Comparison of ENCODE assay signal across 15 cellular contexts in genomic region chr20:8310618-8311017, GRCh38.
A peak's percentile ranks its signal among the peaks of the same experiment; 100 is the strongest.
DNase-seq lines count a peak whose midpoint lies in the region; ATAC-seq and TF ChIP-seq lines count a peak whose summit lies in the region.
"Had no signal": no experiment of that assay in that cellular context is flagged by ENCODE, and none has a peak within 500 bp of the region (broad histone marks: within the 10 kb centered on the region; RNA-seq: fewer than 3 reads in every experiment).

No MANE protein-coding gene starts in this region.

- H3K4me1 ChIP-seq in endodermal cell (ENCODE audit: control insufficient read depth, insufficient read depth, low read length) (peaks cover 16% of the 10 kb centered on the region), neural progenitor cell (peaks cover 34% of the 10 kb centered on the region)

- H3K27me3 Mint-ChIP-seq in endodermal cell (ENCODE audit: insufficient read depth) (no peaks in the 10 kb centered on the region), neural progenitor cell (ENCODE audit: insufficient read depth, low read depth) (no peaks in the 10 kb centered on the region)

- no peak overlapping the region for H3K4me3 ChIP-seq in endodermal cell (ENCODE audit: low read length)
- no peak overlapping the region for H3K4me3 ChIP-seq in neural progenitor cell
- H3K4me3 ChIP-seq: BLaER1, GM12878 had no signal

- no peaks in the 10 kb centered on the region for H3K36me3 ChIP-seq in endodermal cell (ENCODE audit: control insufficient read depth, insufficient read depth, low read length)
- no peaks in the 10 kb centered on the region for H3K36me3 ChIP-seq in neural progenitor cell
- H3K36me3 ChIP-seq: BLaER1 had no signal

- H3F3A ChIP-seq in neural progenitor cell (ENCODE audit: low read depth): peaks cover 8% of the 10 kb centered on the region

- H3K27ac Mint-ChIP-seq in endodermal cell (peak overlapping the region; percentile 80), neural progenitor cell (peak overlapping the region; percentile 89)
- H3K27ac Mint-ChIP-seq: CD8-positive, alpha-beta memory T cell had no signal

- H3K79me2 ChIP-seq in neural progenitor cell (ENCODE audit: low read depth): no peaks in the 10 kb centered on the region

- H3K27me3 ChIP-seq in endodermal cell (ENCODE audit: control insufficient read depth, insufficient read depth, low read length, poor library complexity, severe bottlenecking) (no peaks in the 10 kb centered on the region), neural progenitor cell (no peaks in the 10 kb centered on the region)
- H3K27me3 ChIP-seq: BLaER1 had no signal

- H3K36me3 Mint-ChIP-seq in endodermal cell (ENCODE audit: low read depth): peaks cover 1% of the 10 kb centered on the region
- no peaks in the 10 kb centered on the region for H3K36me3 Mint-ChIP-seq in neural progenitor cell
- H3K36me3 Mint-ChIP-seq: CD8-positive, alpha-beta memory T cell had no signal

- H3K4me1 Mint-ChIP-seq in endodermal cell (peaks cover 59% of the 10 kb centered on the region), neural progenitor cell (peaks cover 52% of the 10 kb centered on the region)

- H3K4me2 ChIP-seq in neural progenitor cell: no peak overlapping the region
- H3K4me2 ChIP-seq: BLaER1 had no signal

- H2AFZ ChIP-seq in neural progenitor cell (replicated peaks): no peak overlapping the region

- DNase-seq in DMS53 (lab: John Stamatoyannopoulos, UW): peak; percentile 85
- DNase-seq in NCI-H82 (lab: John Stamatoyannopoulos, UW): peak; percentile 55
- DNase-seq in endodermal cell: no peak
- DNase-seq in neural progenitor cell (ENCODE audit: low spot score): no peak
- DNase-seq in RPMI8226: no peak
- DNase-seq in Kasumi-1 (lab: John Stamatoyannopoulos, UW): no peak
- DNase-seq: 8988T; AML-193; CD8-positive, alpha-beta memory T cell; DMS79; GOT3; H9 had no signal

- H3K9me3 ChIP-seq in endodermal cell (ENCODE audit: control insufficient read depth, low read length) (peaks cover 5% of the 10 kb centered on the region), neural progenitor cell (ENCODE audit: low read depth) (no peaks in the 10 kb centered on the region)
- H3K9me3 ChIP-seq: BLaER1 had no signal

- 29% methylated on average over 4 of the region's 4 CpGs; no CpG with 5 or more reads in 1 of the 2 experiments for WGBS in endodermal cell (ENCODE audit: insufficient coverage in 1 of 2, insufficient read length in 1 of 2), 2 experiments

- no peak overlapping the region for H3K27ac ChIP-seq in endodermal cell (ENCODE audit: low read depth, low read length)
- H3K27ac ChIP-seq in neural progenitor cell: no peak overlapping the region
- H3K27ac ChIP-seq: BLaER1 had no signal

- ATAC-seq in HG02759 (IDR thresholded peaks at IDR 0.05; ENCODE audit: unreplicated experiment): no peak
- ATAC-seq: GM12878 had no signal

- H3K4me3 Mint-ChIP-seq in endodermal cell: peak overlapping the region; percentile 13
- peak overlapping the region; percentile 30 for H3K4me3 Mint-ChIP-seq in neural progenitor cell
- H3K4me3 Mint-ChIP-seq: CD8-positive, alpha-beta memory T cell; H9 had no signal

- H3K9ac ChIP-seq in endodermal cell (ENCODE audit: extremely low read depth, low read length, poor library complexity, severe bottlenecking) (no peak overlapping the region), neural progenitor cell (no peak overlapping the region)
- H3K9ac ChIP-seq: BLaER1 had no signal

- TF ChIP-seq CTCF in endodermal cell (conservative IDR thresholded peaks at IDR 0.05) (no peak), neural progenitor cell (IDR thresholded peaks at IDR 0.05) (no peak)

- no peaks in the 10 kb centered on the region for H4K20me1 ChIP-seq in neural progenitor cell (ENCODE audit: low read depth)
- H4K20me1 ChIP-seq: BLaER1 had no signal

- H3K9me3 Mint-ChIP-seq in endodermal cell (no peaks in the 10 kb centered on the region), neural progenitor cell (peaks cover 3% of the 10 kb centered on the region)
- H3K9me3 Mint-ChIP-seq: CD8-positive, alpha-beta memory T cell; H9 had no signal

Comparison
In these comparisons a context has a peak if more than half of its experiments do, and no peak if none do; other contexts are left out.
1. DNase-seq: peak in DMS53 (single experiment) and NCI-H82 (single experiment); none in endodermal cell (single experiment), neural progenitor cell (single experiment), RPMI8226 (single experiment) and Kasumi-1 (0 of 2).